ENCODE assay signal across 8 cellular contexts in the genomic region with DNA sequence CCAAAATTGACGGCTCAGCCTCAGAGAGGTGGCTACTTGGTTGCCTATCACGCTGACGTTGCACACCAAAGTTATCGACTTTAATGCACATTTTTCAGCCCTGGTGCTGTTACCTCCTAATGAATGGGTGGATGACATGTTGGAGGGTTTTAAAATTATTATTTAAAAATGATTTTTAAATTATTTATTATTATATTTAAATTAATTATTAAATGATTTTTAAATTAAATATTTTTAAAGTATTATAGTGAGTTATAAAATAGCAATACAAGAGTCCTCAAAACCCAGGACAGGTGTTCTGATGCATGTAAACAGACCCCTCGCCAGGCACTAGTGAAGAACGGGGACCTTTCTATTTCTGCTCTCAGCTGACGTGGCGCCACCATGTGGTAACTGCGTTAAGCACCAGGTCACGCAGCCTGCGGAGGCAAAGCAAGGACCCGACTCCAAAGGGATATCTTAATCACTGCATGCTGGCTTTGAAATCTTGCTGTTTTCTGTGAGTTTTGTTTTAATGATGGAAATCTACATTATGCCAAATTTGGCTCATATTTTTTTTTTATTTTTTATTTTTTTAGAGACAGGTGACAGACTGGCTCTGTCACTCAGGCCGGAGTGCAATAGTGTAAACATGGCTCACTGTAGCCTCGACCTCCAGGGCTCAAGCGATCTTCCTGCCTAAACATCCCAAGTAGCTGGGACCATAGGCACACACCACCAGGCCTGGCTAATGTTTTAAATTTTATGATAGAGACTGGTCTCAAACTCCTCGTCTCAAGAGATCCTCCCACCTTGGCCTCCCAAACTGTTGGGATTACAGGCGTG.
DNase-seq lines count a peak whose midpoint lies in the region; ATAC-seq and TF ChIP-seq lines count a peak whose summit lies in the region.

No MANE protein-coding gene starts in this region.

- peak; percentile 75 for TF ChIP-seq CTCF in GM10266 (IDR thresholded peaks at IDR 0.05; ENCODE audit: control insufficient read depth, insufficient read depth, low read depth, missing control alignments)
- TF ChIP-seq CTCF in astrocyte of the spinal cord (IDR thresholded peaks at IDR 0.05; ENCODE audit: low read depth, low read length), result peak; percentile 88

- H3K4me3 ChIP-seq in astrocyte of the spinal cord (ENCODE audit: low read depth, low read length), result no peak overlapping the region

- no peak for ATAC-seq in GM21528 (IDR thresholded peaks at IDR 0.05; ENCODE audit: low FRiP score, unreplicated experiment)
- no peak for ATAC-seq in HG02759 (IDR thresholded peaks at IDR 0.05; ENCODE audit: unreplicated experiment)

- in situ Hi-C loops in astrocyte of the spinal cord (cut with HindIII; ENCODE audit: low sequenced_read_pairs), result no loop called here

- DNase-seq in GM10266 (ENCODE audit: extremely low spot score), result peak; percentile 66
- peak; percentile 30 for DNase-seq in NCI-H128 (lab: John Stamatoyannopoulos, UW; ENCODE audit: unreplicated experiment)
- DNase-seq in SW480 (ENCODE audit: low spot score), result peak; percentile 43
- peak; percentile 44 for DNase-seq in astrocyte of the spinal cord (ENCODE audit: low read depth, low spot score)
- peak; percentile 32 for DNase-seq in inferior parietal cortex (ENCODE audit: extremely low spot score)
- peak; percentile 52 to 62 for DNase-seq in stimulated activated CD4-positive, alpha-beta T cell treated with anti-CD3 and anti-CD28 coated beads, Interleukin-2, amount 100 ng/mL, for 48 hours
